20 cellular contexts compared by ENCODE assay signal in genomic region chr5:168005093-168005492, GRCh38.
DNase-seq lines count a peak whose midpoint lies in the region; ATAC-seq and TF ChIP-seq lines count a peak whose summit lies in the region.
"Had no signal": no experiment of that assay in that cellular context is flagged by ENCODE, and none has a peak within 500 bp of the region (broad histone marks: within the 10 kb centered on the region; RNA-seq: fewer than 3 reads in every experiment).

No MANE protein-coding gene starts in this region.

- H3K36me3 ChIP-seq in heart right ventricle (no peaks in the 10 kb centered on the region), adipocyte (ENCODE audit: control insufficient read depth, insufficient read depth, low read length, severe bottlenecking) (no peaks in the 10 kb centered on the region)

- ATAC-seq in heart right ventricle (no peak), Right ventricle myocardium inferior (no peak), esophagus mucosa (peak; percentile 58), HG03025 (IDR thresholded peaks at IDR 0.05; ENCODE audit: low FRiP score, unreplicated experiment) (no peak)
- ATAC-seq: GM23338 had no signal

- no peak overlapping the region for H3K4me3 ChIP-seq in heart right ventricle
- H3K4me3 ChIP-seq in adipocyte (ENCODE audit: low read length) = no peak overlapping the region
- H3K4me3 ChIP-seq: BLaER1 treated with 17β-estradiol and CSF1 and Interleukin-3, amounts not matched to agents 10 nM and 100 nM; GM23338 had no signal

- H3K27me3 Mint-ChIP-seq in type B pancreatic cell (no peaks in the 10 kb centered on the region), progenitor cell of endocrine pancreas (peaks cover 7% of the 10 kb centered on the region)
- H3K27me3 Mint-ChIP-seq: CD4-positive, alpha-beta T cell had no signal

- no peaks in the 10 kb centered on the region for H3K27me3 ChIP-seq in heart right ventricle
- H3K27me3 ChIP-seq in adipocyte (replicated peaks; ENCODE audit: control insufficient read depth, insufficient read depth, low read length) = peaks cover 9% of the 10 kb centered on the region
- H3K27me3 ChIP-seq: BLaER1 treated with 17β-estradiol and CSF1 and Interleukin-3, amounts not matched to agents 10 nM and 100 nM had no signal

- H3K4me1 ChIP-seq in heart right ventricle = peaks cover 0 to 68% (median 25%) of the 10 kb centered on the region in 9 donors
- no peaks in the 10 kb centered on the region for H3K4me1 ChIP-seq in adipocyte (ENCODE audit: control insufficient read depth, insufficient read depth, low read length)

- H3K27ac Mint-ChIP-seq in type B pancreatic cell (peak overlapping the region; percentile 29), progenitor cell of endocrine pancreas (no peak overlapping the region)
- H3K27ac Mint-ChIP-seq: CD4-positive, alpha-beta T cell; GM23338; H9 had no signal

- H3K9me3 ChIP-seq in heart right ventricle = no peaks in the 10 kb centered on the region
- H3K9me3 ChIP-seq in adipocyte (ENCODE audit: control insufficient read depth, low read length) = no peaks in the 10 kb centered on the region
- H3K9me3 ChIP-seq: BLaER1 treated with 17β-estradiol and CSF1 and Interleukin-3, amounts not matched to agents 10 nM and 100 nM had no signal

- intact Hi-C loops in heart right ventricle (cut with DNase I) = no loop called here
- intact Hi-C loops in Right ventricle myocardium inferior (cut with DNase I) = no loop called here

- H3K36me3 Mint-ChIP-seq in type B pancreatic cell (peaks cover 3% of the 10 kb centered on the region), progenitor cell of endocrine pancreas (ENCODE audit: insufficient read depth) (no peaks in the 10 kb centered on the region)

- 74 to 80% methylated on average over 6 of the region's 6 CpGs for WGBS in heart right ventricle, 2 donors

- no peak for DNase-seq in heart right ventricle
- DNase-seq in Right ventricle myocardium inferior (ENCODE audit: missing footprints) = no peak
- peak; percentile 15 for DNase-seq in adipocyte (ENCODE audit: low read depth)
- no peak for DNase-seq in type B pancreatic cell (ENCODE audit: extremely low spot score, unreplicated experiment)
- DNase-seq in anterior cingulate cortex (lab: John Stamatoyannopoulos, UW) = no peak
- no peak for DNase-seq in progenitor cell of endocrine pancreas (ENCODE audit: low spot score, unreplicated experiment)
- DNase-seq: 8988T; ACHN; CD4-positive, alpha-beta T cell; H9; KBM-7; MV-4-11; NCI-H1105; NCI-H1436 treated with DMSO at 0.1 percent for 48 hours; NCI-H187 treated with DMSO at 0.1 percent for 48 hours; NCI-H774 had no signal

- H3K4me3 Mint-ChIP-seq in type B pancreatic cell (no peak overlapping the region), progenitor cell of endocrine pancreas (ENCODE audit: low read depth) (no peak overlapping the region)
- H3K4me3 Mint-ChIP-seq: CD4-positive, alpha-beta T cell; GM23338; H9 had no signal

- H3K9me3 Mint-ChIP-seq in type B pancreatic cell = no peaks in the 10 kb centered on the region
- H3K9me3 Mint-ChIP-seq in progenitor cell of endocrine pancreas (ENCODE audit: low read depth) = no peaks in the 10 kb centered on the region
- H3K9me3 Mint-ChIP-seq: CD4-positive, alpha-beta T cell; GM23338; H9 had no signal

- peak overlapping the region in 6 of 10 donors; percentile 17 to 76 (median 62) for H3K27ac ChIP-seq in heart right ventricle
- H3K27ac ChIP-seq: BLaER1 treated with 17β-estradiol and CSF1 and Interleukin-3, amounts not matched to agents 10 nM and 100 nM had no signal

- no peak overlapping the region for H3K9ac ChIP-seq in adipocyte (ENCODE audit: low read length)
- H3K9ac ChIP-seq: BLaER1 treated with 17β-estradiol and CSF1 and Interleukin-3, amounts not matched to agents 10 nM and 100 nM had no signal

- H3K4me1 Mint-ChIP-seq in type B pancreatic cell (ENCODE audit: unreplicated experiment) (peaks cover 36% of the 10 kb centered on the region), progenitor cell of endocrine pancreas (ENCODE audit: low read depth) (peaks cover 4% of the 10 kb centered on the region)

- TF ChIP-seq CTCF in heart right ventricle (IDR thresholded peaks at IDR 0.05) (no peak), type B pancreatic cell (conservative IDR thresholded peaks at IDR 0.05) (no peak), progenitor cell of endocrine pancreas (IDR thresholded peaks at IDR 0.05; ENCODE audit: unreplicated experiment) (no peak)
